8 cellular contexts compared by ENCODE assay signal in genomic region chr14:50061664-50062437, GRCh38. TPM values are rescaled to one million over a fixed set of nuclear protein-coding genes. Genes with fewer than 3 reads are reported as not detected.
DNase-seq lines count a peak whose midpoint lies in the region; ATAC-seq and TF ChIP-seq lines count a peak whose summit lies in the region.

No MANE protein-coding gene starts in this region.

- DNase-seq in NCI-H82 (lab: John Stamatoyannopoulos, UW) (peak; percentile 12), NCI-H82 treated with DMSO at 0.1 percent for 48 hours (lab: John Stamatoyannopoulos, UW; ENCODE audit: unreplicated experiment) (no peak), NOMO-1 treated with dmso at 0.1 percent for 144 hours (lab: John Stamatoyannopoulos, UW; ENCODE audit: unreplicated experiment) (peak; percentile 78), fibroblast of lung (ENCODE audit: low read depth in 2 of 2) (peak; percentile 41 to 61), psoas muscle (no peak), AG08396 (ENCODE audit: low spot score) (no peak)
- DNase-seq in activated CD8-positive, alpha-beta memory T cell treated with anti-CD3 and anti-CD28 coated beads, Interleukin-2, amount 50 U/mL, for 48 hours, result peak; percentile 80

- 74 to 80% (median 74%) methylated on average over 11 of the region's 11 CpGs for WGBS in psoas muscle, 3 donors

- no peaks in the 10 kb centered on the region for H3K9me3 ChIP-seq in fibroblast of lung (ENCODE audit: control insufficient read depth, insufficient read depth, low read depth, low read length)
- H3K9me3 ChIP-seq in psoas muscle, result no peaks in the 10 kb centered on the region

- H4K20me1 ChIP-seq in fibroblast of lung (ENCODE audit: control insufficient read depth, extremely low read depth, insufficient read depth, low read length), result no peaks in the 10 kb centered on the region

- ATAC-seq in HG02885 (IDR thresholded peaks at IDR 0.05; ENCODE audit: poor library complexity, unreplicated experiment) (peak; percentile 63), psoas muscle (peak in 2 of 4 donors; percentile 26 to 51)

- intact Hi-C loops in psoas muscle (cut with DNase I), result no loop called here

- H3K4me2 ChIP-seq in fibroblast of lung (ENCODE audit: extremely low read depth, insufficient read depth, low read length), result no peak overlapping the region

- H3K36me3 ChIP-seq in fibroblast of lung (ENCODE audit: control insufficient read depth, insufficient read depth, low read length) (no peaks in the 10 kb centered on the region), psoas muscle (ENCODE audit: insufficient read depth in 1 of 2, low read depth in 1 of 2) (no peaks in the 10 kb centered on the region)

- no peaks in the 10 kb centered on the region for H3K27me3 ChIP-seq in fibroblast of lung (ENCODE audit: control insufficient read depth, insufficient read depth, low read length)
- H3K27me3 ChIP-seq in psoas muscle (ENCODE audit: insufficient read depth in 3 of 3, low read length in 2 of 3), result no peaks in the 10 kb centered on the region

- TF ChIP-seq CTCF in fibroblast of lung (conservative IDR thresholded peaks at IDR 0.05 in 1 of 2, IDR thresholded peaks at IDR 0.05 in 1 of 2; ENCODE audit: low read depth in 1 of 2, low read length in 2 of 2), result no peak
- TF ChIP-seq CTCF in psoas muscle (IDR thresholded peaks at IDR 0.05), result no peak

- peak overlapping the region; percentile 45 for H3K9ac ChIP-seq in fibroblast of lung (ENCODE audit: insufficient read depth, low read length)

- H3K4me1 ChIP-seq in fibroblast of lung (ENCODE audit: control insufficient read depth, extremely low read depth, insufficient read depth, low read length) (peaks cover 24% of the 10 kb centered on the region), psoas muscle (peaks cover 4% of the 10 kb centered on the region)

- H3K79me2 ChIP-seq in fibroblast of lung (ENCODE audit: control insufficient read depth, insufficient read depth, low read length), result no peaks in the 10 kb centered on the region

- peak overlapping the region; percentile 48 for H2AFZ ChIP-seq in fibroblast of lung (ENCODE audit: low read length)

- H3K4me3 ChIP-seq in fibroblast of lung (replicated peaks in 1 of 4; ENCODE audit: control extremely low read depth in 1 of 4, insufficient read depth in 1 of 4, low read depth in 3 of 4, low read length in 4 of 4) (no peak overlapping the region), psoas muscle (no peak overlapping the region)

- peak overlapping the region; percentile 95 for H3K27ac ChIP-seq in fibroblast of lung (ENCODE audit: insufficient read depth, low read length)
- H3K27ac ChIP-seq in psoas muscle, result peak overlapping the region; percentile 62

RNA-seq across cellular contexts. Expression of gene VCPKMT, which starts 54.5 kb away (rescaled TPM):
- total RNA-seq in fibroblast of lung, result 3.6 and 4.4 TPM in 2 replicates
- polyA plus RNA-seq in fibroblast of lung, result 5.2 and 5.3 TPM in 2 replicates
- 4.3 and 5.8 TPM in 2 replicates for polyA plus RNA-seq in fibroblast of lung (2012)
- 3.4 TPM in 1 of 2 replicates, not detected in the other for polyA minus RNA-seq in fibroblast of lung (ENCODE audit: low replicate concordance)
- total RNA-seq in psoas muscle, result 1 to 10 TPM; 1.8 to 6.3 (median 3.3) TPM
- polyA plus RNA-seq in psoas muscle, result 1 to 10 TPM; 4.6 to 8.2 (median 8.0) TPM

Comparison
In these comparisons a context has a peak if more than half of its experiments do, and no peak if none do; other contexts are left out.
1. DNase-seq: peak in NCI-H82 (single experiment), NOMO-1 treated with dmso at 0.1 percent for 144 hours (single experiment), activated CD8-positive, alpha-beta memory T cell treated with anti-CD3 and anti-CD28 coated beads, Interleukin-2, amount 50 U/mL, for 48 hours (single experiment) and fibroblast of lung (2 of 2); none in NCI-H82 treated with DMSO at 0.1 percent for 48 hours (single experiment), psoas muscle (0 of 2) and AG08396 (single experiment).